ENCODE assay signal across 15 cellular contexts in genomic region chr5:33890147-33890546, GRCh38. TPM values are rescaled to one million over a fixed set of nuclear protein-coding genes. Genes with fewer than 3 reads are reported as not detected.
DNase-seq lines count a peak whose midpoint lies in the region; ATAC-seq and TF ChIP-seq lines count a peak whose summit lies in the region.
"Had no signal": no experiment of that assay in that cellular context is flagged by ENCODE, and none has a peak within 500 bp of the region (broad histone marks: within the 10 kb centered on the region; RNA-seq: fewer than 3 reads in every experiment).

No MANE protein-coding gene starts in this region.

- TF ChIP-seq POLR2A in ovary (IDR thresholded peaks at IDR 0.05): no peak

- H3K9me3 Mint-ChIP-seq in WTC11: no peaks in the 10 kb centered on the region

- TF ChIP-seq CTCF in WTC11 (IDR thresholded peaks at IDR 0.05) (no peak), ovary (IDR thresholded peaks at IDR 0.05) (no peak)

- H3K9me3 ChIP-seq in iPS-15b (ENCODE audit: control insufficient read depth, insufficient read depth, low read length) (no peaks in the 10 kb centered on the region), ovary (no peaks in the 10 kb centered on the region)
- H3K9me3 ChIP-seq: SK-N-SH had no signal

- H3K27me3 Mint-ChIP-seq in WTC11 (ENCODE audit: low read depth): peaks cover 24% of the 10 kb centered on the region

- no peak overlapping the region for H3K27ac Mint-ChIP-seq in WTC11

- no peak overlapping the region for H3K9ac ChIP-seq in iPS-15b (ENCODE audit: low read depth, low read length)
- H3K9ac ChIP-seq: SK-N-SH had no signal

- ATAC-seq in WTC11: no peak

- no peaks in the 10 kb centered on the region for H3K36me3 Mint-ChIP-seq in WTC11

- peaks cover 11% of the 10 kb centered on the region for H3K27me3 ChIP-seq in iPS-15b (ENCODE audit: control insufficient read depth, insufficient read depth, low read length)
- H3K27me3 ChIP-seq in ovary: no peaks in the 10 kb centered on the region

- POLR2A ChIA-PET in WTC11 (lab: Charles Lee): no interaction called here

- H3K4me3 ChIP-seq in GM08714 (ENCODE audit: low read length): peak overlapping the region; percentile 71; the same call in 1 of the 2 replicates
- H3K4me3 ChIP-seq in iPS-15b (ENCODE audit: low read depth, low read length): peak overlapping the region; percentile 70
- no peak overlapping the region for H3K4me3 ChIP-seq in ovary

- no peaks in the 10 kb centered on the region for H3K36me3 ChIP-seq in iPS-15b (ENCODE audit: control insufficient read depth, insufficient read depth, low read length)
- H3K36me3 ChIP-seq in ovary: no peaks in the 10 kb centered on the region

- CTCF ChIA-PET in WTC11 (lab: Charles Lee): interaction anchor here (0.9 to 4.4 kb wide), 3 partner anchors 45 to 301 kb away, joined by 3 to 36 read pairs (median 4); partner anchors contain the start of gene RXFP3

- H3K4me3 Mint-ChIP-seq in WTC11: peak overlapping the region; percentile 82

- WGBS in ovary, 3 donors: 6 to 13% (median 13%) methylated on average over 3 of the region's 3 CpGs

- H3K27ac ChIP-seq in ovary: no peak overlapping the region

- TF ChIP-seq EP300 in ovary (IDR thresholded peaks at IDR 0.05): no peak

- peaks cover 26% of the 10 kb centered on the region for H3K4me1 ChIP-seq in iPS-15b (ENCODE audit: control insufficient read depth, insufficient read depth, low read length)
- H3K4me1 ChIP-seq in ovary (ENCODE audit: insufficient read depth): peaks cover 18% of the 10 kb centered on the region

- peaks cover 29% of the 10 kb centered on the region for H3K4me1 Mint-ChIP-seq in WTC11

- intact Hi-C loops in ovary (cut with DNase I): no loop called here

- no peak for DNase-seq in WTC11 (ENCODE audit: low spot score)
- DNase-seq in retina: peak; percentile 39
- DNase-seq in ovary: no peak
- DNase-seq in NCI-H128 (lab: John Stamatoyannopoulos, UW; ENCODE audit: unreplicated experiment): no peak
- no peak for DNase-seq in DMS153 treated with DMSO at 0.1 percent for 48 hours (lab: John Stamatoyannopoulos, UW; ENCODE audit: unreplicated experiment)
- DNase-seq in activated CD8-positive, alpha-beta memory T cell treated with anti-CD3 and anti-CD28 coated beads, Interleukin-2, amount 50 U/mL, for 4 hours: no peak
- DNase-seq: activated CD4-positive, alpha-beta T cell treated with anti-CD3 and anti-CD28 coated beads, Interleukin-2, amount 50 U/mL, for 1 hour; amniotic stem cell; erythroblast; Kasumi-1; midbrain; NCI-H524; SK-N-SH had no signal

TF ChIP-seq in WTC11, 78 proteins besides CTCF, POLR2A, EP300 and RAD21 (continues in another document):
- TF ChIP-seq PREB (CRISPR knock-in tag; IDR thresholded peaks at IDR 0.05; ENCODE audit: borderline replicate concordance) (no peak), JUN (CRISPR knock-in tag; IDR thresholded peaks at IDR 0.05) (no peak), ATF6 (CRISPR knock-in tag; IDR thresholded peaks at IDR 0.05) (no peak), SMAD3 (CRISPR knock-in tag; IDR thresholded peaks at IDR 0.05; ENCODE audit: borderline replicate concordance) (no peak), ELF4 (CRISPR knock-in tag; IDR thresholded peaks at IDR 0.05; ENCODE audit: low read depth) (no peak), ATF2 (CRISPR knock-in tag; IDR thresholded peaks at IDR 0.05; ENCODE audit: borderline replicate concordance, low read depth) (no peak), STAT6 (CRISPR knock-in tag; conservative IDR thresholded peaks at IDR 0.05; ENCODE audit: low read depth) (no peak), ZBTB43 (CRISPR knock-in tag; IDR thresholded peaks at IDR 0.05) (no peak), MXD4 (CRISPR knock-in tag; IDR thresholded peaks at IDR 0.05; ENCODE audit: borderline replicate concordance) (no peak), ZNF425 (CRISPR knock-in tag; conservative IDR thresholded peaks at IDR 0.05) (no peak)

RNA-seq across cellular contexts. Expression of gene ADAMTS12, which starts 1.6 kb away (rescaled TPM):
- 10.2 to 13.5 TPM (median 11.5 TPM) in 3 replicates for total RNA-seq in WTC11 (2021)
- 1 to 10 TPM; 2.9 to 9.8 (median 5.5) TPM for total RNA-seq in ovary
- polyA plus RNA-seq in ovary: 1 to 10 TPM; 5.0 to 9.2 TPM

RNA-seq across cellular contexts. Expression of gene RXFP3, which starts 46.0 kb away (rescaled TPM):
- total RNA-seq in WTC11 (2021) (0.09 to 0.41 TPM (median 0.22 TPM) in 3 replicates), ovary (under 1 TPM in 1 of 7 donors, not detected in 6; 0.24 TPM)
- polyA plus RNA-seq in ovary: not detected
- polyA plus RNA-seq: SK-N-SH had no signal
